8 cellular contexts compared by ENCODE assay signal in genomic region chr1:8903908-8904650, GRCh38. TPM values are rescaled to one million over a fixed set of nuclear protein-coding genes. Genes with fewer than 3 reads are reported as not detected.
A peak's percentile ranks its signal among the peaks of the same experiment; 100 is the strongest.
DNase-seq lines count a peak whose midpoint lies in the region; TF ChIP-seq lines count a peak whose summit lies in the region.

No MANE protein-coding gene starts in this region.

- peak overlapping the region; percentile 57 for H3K27ac Mint-ChIP-seq in neural progenitor cell

- H3K4me3 ChIP-seq in neural progenitor cell: no peak overlapping the region
- H3K4me3 ChIP-seq in dorsolateral prefrontal cortex: no peak overlapping the region

- no peaks in the 10 kb centered on the region for H3K36me3 Mint-ChIP-seq in neural progenitor cell

- DNase-seq in Caki2 (ENCODE audit: low read depth) (peak; percentile 94), NCI-H446 treated with DMSO at 0.1 percent for 48 hours (lab: John Stamatoyannopoulos, UW) (peak; percentile 68), dermis microvascular lymphatic vessel endothelial cell (ENCODE audit: low read depth in 2 of 2) (peak; percentile 43 to 83), neural progenitor cell (ENCODE audit: low spot score) (no peak), NCI-H2171 treated with DMSO at 0.1 percent for 48 hours (lab: John Stamatoyannopoulos, UW) (no peak), HUDEP-2 (lab: John Stamatoyannopoulos, UW; ENCODE audit: unreplicated experiment in 76 of 76) (no peak), dorsolateral prefrontal cortex (no peak), Kasumi-1 (lab: John Stamatoyannopoulos, UW) (no peak)

- in situ Hi-C loops in Caki2 (cut with HindIII; ENCODE audit: low pct_unique_long_range_greater_than_20kb, low sequenced_read_pairs): no loop called here

- no peaks in the 10 kb centered on the region for H3K9me3 ChIP-seq in neural progenitor cell (ENCODE audit: low read depth)

- H3F3A ChIP-seq in neural progenitor cell (ENCODE audit: low read depth): no peaks in the 10 kb centered on the region

- intact Hi-C loops in dorsolateral prefrontal cortex (cut with DNase I): no loop called here

- TF ChIP-seq CTCF in neural progenitor cell (IDR thresholded peaks at IDR 0.05): no peak
- TF ChIP-seq CTCF in dorsolateral prefrontal cortex (IDR thresholded peaks at IDR 0.05 in 54 of 56, conservative IDR thresholded peaks at IDR 0.05 in 2 of 56; ENCODE audit: low read depth in 1 of 56, partially characterized antibody in 56 of 56): no peak

- H3K9ac ChIP-seq in neural progenitor cell: no peak overlapping the region

- no peaks in the 10 kb centered on the region for H3K36me3 ChIP-seq in neural progenitor cell

- H3K27ac ChIP-seq in neural progenitor cell (no peak overlapping the region), dorsolateral prefrontal cortex (peak overlapping the region in 5 of 59 donors; percentile 4 to 58 (median 38))

- H3K27me3 Mint-ChIP-seq in neural progenitor cell (ENCODE audit: insufficient read depth, low read depth): peaks cover 6% of the 10 kb centered on the region

- no peaks in the 10 kb centered on the region for H4K20me1 ChIP-seq in neural progenitor cell (ENCODE audit: low read depth)

- H3K4me2 ChIP-seq in neural progenitor cell: no peak overlapping the region

- no peak overlapping the region for H3K4me3 Mint-ChIP-seq in neural progenitor cell

- H3K79me2 ChIP-seq in neural progenitor cell (ENCODE audit: low read depth): no peaks in the 10 kb centered on the region

- peaks cover 30% of the 10 kb centered on the region for H3K4me1 Mint-ChIP-seq in neural progenitor cell

- H3K27me3 ChIP-seq in neural progenitor cell (no peaks in the 10 kb centered on the region), dorsolateral prefrontal cortex (no peaks in the 10 kb centered on the region)

- H2AFZ ChIP-seq in neural progenitor cell (replicated peaks): no peak overlapping the region

- H3K9me3 Mint-ChIP-seq in neural progenitor cell: peaks cover 2% of the 10 kb centered on the region

- H3K4me1 ChIP-seq in neural progenitor cell: peaks cover 11% of the 10 kb centered on the region

RNA-seq across cellular contexts. Expression of gene ENO1, which starts 25.6 kb away (rescaled TPM):
- 3,891 and 4,382 TPM in 2 replicates for total RNA-seq in Caki2 (2014; rRNA removed; shearing (Covaris generic); ENCODE audit: low replicate concordance)
- total RNA-seq in dermis microvascular lymphatic vessel endothelial cell (1,127 and 1,383 TPM in 2 replicates), neural progenitor cell (ENCODE audit: low replicate concordance) (1,414 and 2,157 TPM in 2 replicates), dorsolateral prefrontal cortex (100 to 1,000 TPM; 469 to 938 (median 635) TPM)

RNA-seq across cellular contexts. Expression of gene CA6, which starts 41.6 kb away (rescaled TPM):
- not detected in 2 replicates for total RNA-seq in Caki2 (2014; rRNA removed; shearing (Covaris generic); ENCODE audit: low replicate concordance)
- not detected in 2 replicates for total RNA-seq in dermis microvascular lymphatic vessel endothelial cell
- total RNA-seq in neural progenitor cell (ENCODE audit: low replicate concordance): not detected in 2 replicates
- total RNA-seq in dorsolateral prefrontal cortex: under 1 TPM in 1 of 120 experiments, not detected in 119; 0.65 TPM

Comparison
In these comparisons a context has a peak if more than half of its experiments do, and no peak if none do; other contexts are left out.
1. DNase-seq: peak in Caki2 (single experiment), NCI-H446 treated with DMSO at 0.1 percent for 48 hours (single experiment) and dermis microvascular lymphatic vessel endothelial cell (2 of 2); none in neural progenitor cell (single experiment), NCI-H2171 treated with DMSO at 0.1 percent for 48 hours (single experiment), HUDEP-2 (0 of 76), dorsolateral prefrontal cortex (0 of 10) and Kasumi-1 (0 of 2).